Comparison of ENCODE assay signal across 8 cellular contexts in the genomic region with DNA sequence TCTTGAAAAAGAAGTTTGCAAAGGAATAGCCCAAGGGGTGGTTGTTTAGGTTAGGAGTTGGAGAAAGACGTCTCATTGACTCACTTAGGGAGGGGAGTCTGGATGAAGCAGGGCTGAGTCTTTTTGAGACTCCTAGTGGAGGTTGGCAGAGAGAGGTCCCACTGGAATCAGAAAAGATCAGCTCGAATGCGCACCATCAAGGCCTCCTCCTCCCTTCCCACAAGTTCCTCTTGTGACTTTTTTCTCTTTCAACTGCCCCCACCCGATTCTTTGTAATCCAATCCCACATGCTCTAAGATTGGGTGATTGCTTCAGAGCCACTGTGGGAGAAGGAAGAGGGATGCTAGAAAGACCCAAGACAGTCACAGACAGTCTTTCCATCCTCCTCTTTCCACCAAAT. TPM values are rescaled to one million over a fixed set of nuclear protein-coding genes. Genes with fewer than 3 reads are reported as not detected.
DNase-seq lines count a peak whose midpoint lies in the region; ATAC-seq and TF ChIP-seq lines count a peak whose summit lies in the region.

No MANE protein-coding gene starts in this region.

- peaks cover 5% of the 10 kb centered on the region for H3K4me1 ChIP-seq in HAP-1

- TF ChIP-seq CTCF in omental fat pad (IDR thresholded peaks at IDR 0.05), result no peak

- no peaks in the 10 kb centered on the region for H3K9me3 ChIP-seq in HAP-1

- ATAC-seq in omental fat pad (ENCODE audit: low FRiP score) (peak; percentile 26), HG02884 (IDR thresholded peaks at IDR 0.05; ENCODE audit: unreplicated experiment) (no peak), GM21576 (IDR thresholded peaks at IDR 0.05; ENCODE audit: unreplicated experiment) (no peak)

- DNase-seq in HAP-1 (ENCODE audit: low spot score in 2 of 2) (no peak), SKM-1 treated with dmso at 0.1 percent for 144 hours (lab: John Stamatoyannopoulos, UW; ENCODE audit: unreplicated experiment) (peak; percentile 71), fibroblast of peridontal ligament (ENCODE audit: extremely low read depth) (peak; percentile 97), omental fat pad (ENCODE audit: low spot score) (no peak), 8988T (no peak)
- DNase-seq in stimulated activated naive CD4-positive, alpha-beta T cell (lab: John Stamatoyannopoulos, UW), result no peak

- H3K36me3 ChIP-seq in HAP-1 (replicated peaks), result peaks cover 6% of the 10 kb centered on the region; the same call in 1 of the 2 replicates

- peak overlapping the region; percentile 53; the same call in 1 of the 2 replicates for H3K4me3 ChIP-seq in HAP-1

- in situ Hi-C loops in HAP-1 (cut with MboI; ENCODE audit: low sequenced_read_pairs), result no loop called here

- H3K27me3 ChIP-seq in HAP-1 (ENCODE audit: low read depth), result no peaks in the 10 kb centered on the region; the same call in 1 of the 2 replicates

RNA-seq across cellular contexts. Expression of a gene that starts 2.0 kb away (rescaled TPM):
- 10 to 100 TPM; 30.0 to 91.3 (median 40.6) TPM for total RNA-seq in omental fat pad

RNA-seq across cellular contexts. Expression of a gene that starts 14.5 kb away (rescaled TPM):
- not detected for total RNA-seq in omental fat pad

RNA-seq across cellular contexts. Expression of a gene that starts 26.4 kb away (rescaled TPM):
- total RNA-seq in omental fat pad, result 10 to 100 TPM; 19.2 to 56.3 (median 38.1) TPM

RNA-seq across cellular contexts. Expression of a gene that starts 28.8 kb away (rescaled TPM):
- 1 to 10 TPM in 1 of 4 donors, under 1 TPM in 1, not detected in 2; 0.75 to 2.4 TPM for total RNA-seq in omental fat pad

RNA-seq across cellular contexts. Expression of a gene that starts 29.9 kb away (rescaled TPM):
- total RNA-seq in omental fat pad, result not detected

Comparison
In these comparisons a context has a peak if more than half of its experiments do, and no peak if none do; other contexts are left out.
1. DNase-seq: peak in SKM-1 treated with dmso at 0.1 percent for 144 hours (single experiment) and fibroblast of peridontal ligament (single experiment); none in HAP-1 (0 of 2), omental fat pad (single experiment), stimulated activated naive CD4-positive, alpha-beta T cell (0 of 6) and 8988T (single experiment).